In the genomic region with DNA sequence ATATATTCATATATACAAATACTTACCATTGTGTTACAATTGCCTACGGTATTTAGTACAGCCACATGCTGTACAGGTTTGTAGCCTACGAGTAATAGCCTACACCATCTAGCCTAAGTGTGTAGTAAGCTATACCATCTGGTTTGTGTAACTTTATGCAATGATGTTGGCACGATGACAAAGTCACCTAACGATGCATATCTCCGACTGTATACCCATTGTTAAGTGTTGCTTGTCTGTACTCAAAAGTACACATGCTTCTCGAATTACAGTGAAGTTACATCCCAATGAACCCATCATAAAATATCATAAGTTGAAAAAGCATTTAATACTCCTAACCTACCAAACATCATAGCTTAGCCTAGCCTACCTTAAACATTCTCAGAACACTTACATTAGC, we compare ENCODE assay signal across 22 cellular contexts.
"Had no signal": no experiment of that assay in that cellular context is flagged by ENCODE, and none has a peak within 500 bp of the region (broad histone marks: within the 10 kb centered on the region; RNA-seq: fewer than 3 reads in every experiment).

No MANE protein-coding gene starts in this region.

- H3K27ac ChIP-seq: gastroesophageal sphincter, hepatocyte, ovary, right lobe of liver, thyroid gland, upper lobe of left lung had no signal

- H3K36me3 ChIP-seq: gastroesophageal sphincter, ovary, right lobe of liver, thyroid gland, upper lobe of left lung had no signal

- DNase-seq: activated B cell treated with CpG ODN at 0.5 μM for 24 hours; activated CD4-positive, alpha-beta T cell treated with anti-CD3 and anti-CD28 coated beads, Interleukin-2, amount 50 U/mL, for 1 hour; activated CD8-positive, alpha-beta memory T cell treated with anti-CD3 and anti-CD28 coated beads, Interleukin-2, amount 10 ng/mL, durations not matched to agents 7 days and 5 days; activated CD8-positive, alpha-beta T cell treated with anti-CD3 and anti-CD28 coated beads for 36 hours; activated naive CD8-positive, alpha-beta T cell treated with anti-CD3 and anti-CD28 coated beads, Interleukin-2, amount 50 U/mL, for 24 hours; activated T-cell treated with anti-CD3 and anti-CD28 coated beads, Interleukin-2, amount 50 U/mL, for 48 hours; amygdala; central memory CD4-positive, alpha-beta T cell; islet precursor cell; left ventricle myocardium superior; naive thymus-derived CD4-positive, alpha-beta T cell; ovary; right lobe of liver; stimulated activated CD4-positive, alpha-beta T cell treated with anti-CD3 and anti-CD28 coated beads, Interleukin-12 subunit alpha, Interleukin-12 subunit beta, amount 100 ng/mL, for 4 hours; stimulated activated CD4-positive, alpha-beta T cell treated with anti-CD3 and anti-CD28 coated beads, Interleukin-4, amount 100 ng/mL, for 24 hours; stimulated activated naive CD8-positive, alpha-beta T cell treated with anti-CD3 and anti-CD28 coated beads, Interleukin-15, amount 100 ng/mL, for 72 hours; substantia nigra; thyroid gland; upper lobe of left lung had no signal

- H3K4me3 ChIP-seq: gastroesophageal sphincter, hepatocyte, ovary, right lobe of liver, thyroid gland, upper lobe of left lung had no signal

- H3K27me3 ChIP-seq: gastroesophageal sphincter, hepatocyte, ovary, right lobe of liver, thyroid gland, upper lobe of left lung had no signal

- FAIRE-seq: endothelial cell of umbilical vein had no signal

- H3K4me1 ChIP-seq: gastroesophageal sphincter, right lobe of liver, thyroid gland, upper lobe of left lung had no signal

- H3K9me3 ChIP-seq: gastroesophageal sphincter, ovary, right lobe of liver, thyroid gland, upper lobe of left lung had no signal
